28 cellular contexts compared by ENCODE assay signal in the genomic region with DNA sequence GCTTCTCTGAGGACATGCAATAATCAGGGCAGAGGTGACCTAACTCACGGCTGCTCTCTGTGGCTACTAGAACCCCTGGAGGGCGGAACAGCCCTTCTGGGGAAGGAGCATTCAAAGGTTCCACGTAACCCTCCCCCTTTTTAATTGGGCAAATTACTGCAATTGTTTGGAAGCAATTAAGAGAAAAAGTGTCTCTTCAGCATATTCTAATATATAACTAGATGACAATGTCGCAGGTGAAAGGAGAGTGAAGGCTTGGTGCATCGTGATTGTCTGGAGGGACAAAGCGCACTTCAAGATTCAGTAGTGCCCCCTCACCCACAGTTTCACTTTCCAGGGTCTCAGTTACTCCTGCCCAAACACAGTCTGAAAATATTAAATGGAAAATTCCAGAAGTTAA.
"Had no signal": no experiment of that assay in that cellular context is flagged by ENCODE, and none has a peak within 500 bp of the region (broad histone marks: within the 10 kb centered on the region; RNA-seq: fewer than 3 reads in every experiment).

No MANE protein-coding gene starts in this region.

- H3K4me3 ChIP-seq: coronary artery, dorsolateral prefrontal cortex had no signal

- H3K27ac Mint-ChIP-seq: activated B cell treated with CpG ODN at 0.5 μM for 24 hours; activated CD8-positive, alpha-beta T cell treated with anti-CD3 and anti-CD28 coated beads for 36 hours; activated naive CD8-positive, alpha-beta T cell; activated T-helper 17 cell treated with anti-CD3 and anti-CD28 coated beads, Interleukin-2, amount 50 U/mL, for 72 hours; dendritic cell treated with granulocyte-macrophage colony-stimulating factor and Interleukin-4, amounts not matched to agents 40 ng/mL and 50 ng/mL, for 4 days; endodermal cell; T-helper 17 cell; T-helper 2 cell treated with Interferon-gamma antibody and Interleukin-4, amounts not matched to agents 5 μg/mL and 100 μg/mL, for 36 hours had no signal

- H3K36me3 ChIP-seq: brain microvascular endothelial cell, WERI-Rb-1 had no signal

- H3K27me3 ChIP-seq: brain microvascular endothelial cell had no signal

- H3K4me1 Mint-ChIP-seq: activated B cell treated with CpG ODN at 0.5 μM for 24 hours; activated T-helper 17 cell treated with anti-CD3 and anti-CD28 coated beads, Interleukin-2, amount 50 U/mL, for 72 hours; central memory CD8-positive, alpha-beta T cell; endodermal cell; T-helper 17 cell had no signal

- H3K27ac ChIP-seq: brain microvascular endothelial cell, coronary artery, dorsolateral prefrontal cortex, WERI-Rb-1 had no signal

- H3K4me3 Mint-ChIP-seq: activated B cell treated with CpG ODN at 0.5 μM for 24 hours; activated CD8-positive, alpha-beta T cell treated with anti-CD3 and anti-CD28 coated beads for 36 hours; activated naive CD8-positive, alpha-beta T cell; activated T-cell treated with anti-CD3 and anti-CD28 coated beads, Interleukin-2, amount 50 U/mL, for 4 hours; activated T-helper 17 cell treated with anti-CD3 and anti-CD28 coated beads, Interleukin-2, amount 50 U/mL, for 72 hours; central memory CD8-positive, alpha-beta T cell; dendritic cell treated with granulocyte-macrophage colony-stimulating factor and Interleukin-4, amounts not matched to agents 40 ng/mL and 50 ng/mL, for 4 days; endodermal cell; T-helper 17 cell; T-helper 2 cell treated with Interferon-gamma antibody and Interleukin-4, amounts not matched to agents 5 μg/mL and 100 μg/mL, for 36 hours had no signal

- H3K36me3 Mint-ChIP-seq: activated naive CD8-positive, alpha-beta T cell had no signal

- DNase-seq: activated B cell treated with CpG ODN at 0.5 μM for 24 hours; activated CD4-positive, alpha-beta T cell treated with anti-CD3 and anti-CD28 coated beads for 48 hours; activated CD4-positive, alpha-beta T cell treated with anti-CD3 and anti-CD28 coated beads, Interleukin-2, amount 50 U/mL, for 1 hour; activated CD4-positive, alpha-beta T cell treated with anti-CD3 and anti-CD28 coated beads, Interleukin-2, amount 50 U/mL, for 48 hours; activated CD8-positive, alpha-beta memory T cell treated with anti-CD3 and anti-CD28 coated beads for 24 hours; activated CD8-positive, alpha-beta T cell treated with anti-CD3 and anti-CD28 coated beads for 36 hours; activated effector memory CD4-positive, alpha-beta T cell treated with Interleukin-2 at 50 U/mL for 16 hours; activated gamma-delta T cell treated with Interleukin-2 at 50 U/mL for 16 hours; activated naive CD4-positive, alpha-beta T cell treated with anti-CD3 and anti-CD28 coated beads, Interleukin-2, amount 50 U/mL, for 16 hours; activated naive CD4-positive, alpha-beta T cell treated with Interleukin-2 at 50 U/mL for 16 hours; activated T-cell treated with anti-CD3 and anti-CD28 coated beads, Interleukin-2, amount 50 U/mL, for 4 hours; amniotic stem cell; anterior cingulate cortex; brain microvascular endothelial cell; dorsolateral prefrontal cortex; effector memory CD4-positive, alpha-beta T cell; endodermal cell; foreskin fibroblast; head of caudate nucleus; T-helper 17 cell; T1000; WERI-Rb-1 had no signal

- H3K9me3 Mint-ChIP-seq: activated B cell treated with CpG ODN at 0.5 μM for 24 hours, endodermal cell had no signal

- H3K27me3 Mint-ChIP-seq: activated B cell treated with CpG ODN at 0.5 μM for 24 hours; activated CD8-positive, alpha-beta T cell treated with anti-CD3 and anti-CD28 coated beads for 36 hours; activated naive CD8-positive, alpha-beta T cell; activated T-helper 17 cell treated with anti-CD3 and anti-CD28 coated beads, Interleukin-2, amount 50 U/mL, for 72 hours; central memory CD8-positive, alpha-beta T cell; dendritic cell treated with granulocyte-macrophage colony-stimulating factor and Interleukin-4, amounts not matched to agents 40 ng/mL and 50 ng/mL, for 4 days; T-helper 17 cell had no signal
